ENCODE assay signal across 10 cellular contexts in genomic region chrX:17032351-17032750, GRCh38.
DNase-seq lines count a peak whose midpoint lies in the region; ATAC-seq and TF ChIP-seq lines count a peak whose summit lies in the region.
"Had no signal": no experiment of that assay in that cellular context is flagged by ENCODE, and none has a peak within 500 bp of the region (broad histone marks: within the 10 kb centered on the region; RNA-seq: fewer than 3 reads in every experiment).

No MANE protein-coding gene starts in this region.

- no peak overlapping the region for H3K4me3 ChIP-seq in choroid plexus epithelial cell (ENCODE audit: low read depth, low read length)
- H3K4me3 ChIP-seq in lung, result no peak overlapping the region
- no peak overlapping the region for H3K4me3 ChIP-seq in aorta (ENCODE audit: low read length in 2 of 2)
- no peak overlapping the region for H3K4me3 ChIP-seq in trophoblast cell (ENCODE audit: low read depth, low read length)

- no peak overlapping the region for H3K14ac ChIP-seq in trophoblast cell (ENCODE audit: low read length)

- H3K4me2 ChIP-seq in trophoblast cell (ENCODE audit: low read length), result no peak overlapping the region

- DNase-seq in NCI-H226, result peak; percentile 86
- DNase-seq in choroid plexus epithelial cell (ENCODE audit: low read depth), result peak; percentile 54
- peak; percentile 41 for DNase-seq in lung (ENCODE audit: low spot score)
- peak in 1 of 2 donors; percentile 50 for DNase-seq in aorta
- DNase-seq in trophoblast cell, result no peak
- no peak for DNase-seq in T-helper 2 cell
- no peak for DNase-seq in NCI-H526 (lab: John Stamatoyannopoulos, UW)
- DNase-seq: DMS53; stimulated activated naive CD8-positive, alpha-beta T cell treated with anti-CD3 and anti-CD28 coated beads, Interleukin-15, Interleukin-2, amounts not matched to agents 100 U/mL and 50 U/mL, for 24 hours; T1000 had no signal

- no peak overlapping the region for H3K18ac ChIP-seq in trophoblast cell (ENCODE audit: low read length)

- no peak overlapping the region for H2BK12ac ChIP-seq in trophoblast cell (ENCODE audit: low read length)

- H3K4ac ChIP-seq in trophoblast cell (ENCODE audit: low read depth, low read length), result no peak overlapping the region

- no peaks in the 10 kb centered on the region for H3K36me3 ChIP-seq in lung (ENCODE audit: control insufficient read depth in 2 of 2, insufficient read depth in 2 of 2, low read length in 2 of 2)
- no peaks in the 10 kb centered on the region for H3K36me3 ChIP-seq in aorta (ENCODE audit: control insufficient read depth in 1 of 2, insufficient read depth in 2 of 2, low read length in 1 of 2)
- H3K36me3 ChIP-seq in trophoblast cell (ENCODE audit: control insufficient read depth in 1 of 2, insufficient read depth in 2 of 2, low read length in 2 of 2), result no peaks in the 10 kb centered on the region

- H3K27me3 ChIP-seq in lung (ENCODE audit: control insufficient read depth, insufficient read depth) (peaks cover 3% of the 10 kb centered on the region), aorta (ENCODE audit: control insufficient read depth in 1 of 2, insufficient read depth in 2 of 2, low read length in 1 of 2) (no peaks in the 10 kb centered on the region), trophoblast cell (ENCODE audit: insufficient read depth, low read length) (no peaks in the 10 kb centered on the region)

- no peak overlapping the region for H4K91ac ChIP-seq in trophoblast cell (ENCODE audit: low read depth, low read length)

- H3K9me3 ChIP-seq in lung (ENCODE audit: control insufficient read depth in 2 of 2, insufficient read depth in 1 of 2, low read length in 1 of 2) (no peaks in the 10 kb centered on the region), aorta (ENCODE audit: control insufficient read depth, low read length) (no peaks in the 10 kb centered on the region), trophoblast cell (ENCODE audit: insufficient read depth, low read depth, low read length) (no peaks in the 10 kb centered on the region)

- no peaks in the 10 kb centered on the region for H3K79me2 ChIP-seq in trophoblast cell (ENCODE audit: control insufficient read depth, insufficient read depth, low read length, poor library complexity)

- WGBS in lung, 2 donors, result 67% methylated on average over 4 of the region's 4 CpGs
- 5 to 25% methylated on average over 4 of the region's 4 CpGs for WGBS in aorta, 2 donors
- no CpG with 5 or more reads among the region's 4 CpGs for whole genome bisulfite sequencing in trophoblast cell (ENCODE audit: extremely low coverage, insufficient coverage, insufficient read length)

- H3K27ac ChIP-seq in lung (ENCODE audit: low read depth in 1 of 2, low read length in 1 of 2), result peak overlapping the region; percentile 37 to 38
- H3K27ac ChIP-seq in aorta (ENCODE audit: low read depth in 1 of 2, low read length in 2 of 2), result peak overlapping the region; percentile 30 to 95
- no peak overlapping the region for H3K27ac ChIP-seq in trophoblast cell (ENCODE audit: low read depth, low read length)

- H3K79me1 ChIP-seq in trophoblast cell (ENCODE audit: low read length), result no peaks in the 10 kb centered on the region

- H2BK5ac ChIP-seq in trophoblast cell (ENCODE audit: low read depth, low read length, poor library complexity), result no peak overlapping the region

- no peak overlapping the region for H2AK5ac ChIP-seq in trophoblast cell (ENCODE audit: low read length)

- ATAC-seq in lung (ENCODE audit: insufficient read depth, low FRiP score), result peak; percentile 64
- peak; percentile 73 for ATAC-seq in aorta (ENCODE audit: low FRiP score)
- ATAC-seq: stimulated activated naive CD8-positive, alpha-beta T cell treated with anti-CD3 and anti-CD28 coated beads, Interleukin-15, Interleukin-2, amounts not matched to agents 100 U/mL and 50 U/mL, for 24 hours had no signal

- no peak overlapping the region for H4K8ac ChIP-seq in trophoblast cell (ENCODE audit: low read depth, low read length)

- no peak overlapping the region for H3K9ac ChIP-seq in trophoblast cell (ENCODE audit: low read length)

- no peak overlapping the region for H2BK120ac ChIP-seq in trophoblast cell (ENCODE audit: insufficient read depth, low read length, poor library complexity)

- H3K23ac ChIP-seq in trophoblast cell (ENCODE audit: low read length), result no peak overlapping the region

- H4K12ac ChIP-seq in trophoblast cell (ENCODE audit: low read depth, low read length), result no peak overlapping the region

- no peaks in the 10 kb centered on the region for H3K4me1 ChIP-seq in lung (ENCODE audit: control insufficient read depth in 2 of 2, insufficient read depth in 2 of 2, low read length in 2 of 2)
- H3K4me1 ChIP-seq in aorta (ENCODE audit: control insufficient read depth in 1 of 2, insufficient read depth in 2 of 2, low read length in 2 of 2), result peaks cover 0 to 4% of the 10 kb centered on the region in 2 donors
- H3K4me1 ChIP-seq in trophoblast cell (ENCODE audit: control insufficient read depth in 1 of 2, insufficient read depth in 2 of 2, low read length in 2 of 2), result no peaks in the 10 kb centered on the region

- no peak for TF ChIP-seq CTCF in choroid plexus epithelial cell (conservative IDR thresholded peaks at IDR 0.05; ENCODE audit: low read depth, low read length)
- no peak for TF ChIP-seq CTCF in lung (IDR thresholded peaks at IDR 0.05; ENCODE audit: control extremely low read depth, extremely low read depth)

- H2AFZ ChIP-seq in trophoblast cell (ENCODE audit: insufficient read depth, low read length, poor library complexity), result no peak overlapping the region

- intact Hi-C loops in aorta (cut with DNase I), result loop anchor here in 1 of 2 donors (5.0 kb wide), 1 partner anchor 495 kb away; no protein-coding TSS in a partner anchor

Comparison
In these comparisons a context has a peak if more than half of its experiments do, and no peak if none do; other contexts are left out.
1. DNase-seq: peak in NCI-H226 (single experiment), choroid plexus epithelial cell (single experiment) and lung (single experiment); none in trophoblast cell (0 of 2), T-helper 2 cell (0 of 5) and NCI-H526 (0 of 2).